ENCODE assay signal across 8 cellular contexts in the genomic region with DNA sequence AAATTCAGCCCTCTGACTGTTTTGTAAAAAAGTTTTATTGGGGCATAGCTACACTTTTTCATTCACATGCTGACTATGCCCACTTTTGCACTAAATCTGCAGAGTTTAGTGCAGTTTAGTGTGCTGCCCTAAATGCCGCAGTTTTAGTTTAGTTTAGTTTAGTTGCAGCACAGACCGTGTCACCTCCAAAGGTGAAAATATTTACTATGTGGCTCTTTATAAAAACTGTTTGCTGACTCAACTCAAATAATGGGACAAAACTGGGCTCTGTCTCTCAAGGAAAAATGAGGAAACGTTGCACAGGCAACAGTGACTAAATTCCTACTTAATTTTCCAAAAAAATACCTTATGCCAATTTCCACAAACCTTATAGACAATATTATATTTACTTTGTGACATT.
"Had no signal": no experiment of that assay in that cellular context is flagged by ENCODE, and none has a peak within 500 bp of the region (broad histone marks: within the 10 kb centered on the region; RNA-seq: fewer than 3 reads in every experiment).

No MANE protein-coding gene starts in this region.

- H3K36me3 ChIP-seq: HAP-1 had no signal

- H3K27ac Mint-ChIP-seq: HFFc6 had no signal

- H3K9ac ChIP-seq: GM23248 had no signal

- H3K27ac ChIP-seq: GM23248 had no signal

- H3K4me3 Mint-ChIP-seq: H9, HFFc6 had no signal

- H3K9me3 ChIP-seq: HAP-1 had no signal

- H3K4me3 ChIP-seq: GM23248, HAP-1 had no signal

- H2AFZ ChIP-seq: GM23248 had no signal

- H3K9me3 Mint-ChIP-seq: H9 had no signal

- H3K4me1 Mint-ChIP-seq: H9 had no signal

- DNase-seq: GM23248, GOT3, H7, H9, HCEC 1CT, HFFc6 had no signal

- ATAC-seq: HCT116 had no signal
